Comparison of ENCODE assay signal across 19 cellular contexts in the genomic region with DNA sequence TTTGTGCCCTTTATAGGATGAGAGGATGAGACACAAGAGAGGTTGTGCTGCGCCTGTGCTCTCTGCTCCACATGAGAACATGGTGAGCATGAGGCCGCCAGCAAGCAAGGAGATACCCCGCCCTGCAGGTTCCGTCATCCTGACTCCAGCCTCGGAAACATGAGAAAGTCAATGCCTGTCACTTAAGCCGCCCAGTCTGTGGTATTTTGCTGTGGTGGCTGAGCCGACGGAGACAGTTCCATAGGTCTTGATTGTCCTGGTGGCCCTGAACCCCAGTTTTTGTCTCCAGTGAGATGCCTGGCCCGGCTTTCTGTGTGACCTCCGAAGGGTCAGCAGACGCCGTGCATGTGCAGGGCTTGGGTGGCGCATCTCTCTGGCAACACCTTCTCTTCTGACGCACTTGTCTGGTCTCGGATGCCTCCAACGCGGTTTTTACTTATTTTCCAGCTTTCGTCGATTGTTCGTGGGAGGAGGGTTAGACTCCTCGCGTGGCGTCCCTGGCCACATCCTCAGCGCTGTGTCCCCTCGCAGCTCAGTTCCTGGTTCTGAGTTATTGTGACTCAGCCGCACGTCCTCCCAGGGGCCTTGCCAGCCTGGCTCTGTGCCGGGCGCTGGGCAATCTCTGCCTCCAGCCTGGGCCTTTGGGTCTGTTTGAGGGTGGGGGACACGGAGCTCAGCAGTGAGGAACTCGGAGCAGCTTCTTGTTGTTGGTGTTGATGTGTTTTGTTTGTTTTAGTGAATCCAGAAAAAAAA.
DNase-seq lines count a peak whose midpoint lies in the region; ATAC-seq and TF ChIP-seq lines count a peak whose summit lies in the region.
"Had no signal": no experiment of that assay in that cellular context is flagged by ENCODE, and none has a peak within 500 bp of the region (broad histone marks: within the 10 kb centered on the region; RNA-seq: fewer than 3 reads in every experiment).

No MANE protein-coding gene starts in this region.

- CTCF ChIA-PET in activated CD4-positive, alpha-beta memory T cell treated with anti-CD3 and anti-CD28 coated beads, Interleukin-2, amount 10 ng/mL, durations not matched to agents 7 days and 5 days (lab: Charles Lee): no interaction called here

- no peak overlapping the region for H3K9ac ChIP-seq in adipocyte (ENCODE audit: low read length)

- peaks cover 4% of the 10 kb centered on the region for H3K36me3 Mint-ChIP-seq in activated CD4-positive, alpha-beta memory T cell treated with anti-CD3 and anti-CD28 coated beads, Interleukin-2, amount 10 ng/mL, durations not matched to agents 7 days and 5 days (ENCODE audit: low read depth)
- H3K36me3 Mint-ChIP-seq in activated T-helper 17 cell treated with anti-CD3 and anti-CD28 coated beads, Interleukin-2, amount 50 U/mL, for 72 hours (ENCODE audit: low read depth): peaks cover 6% of the 10 kb centered on the region

- in situ Hi-C loops in G401 (cut with HindIII; ENCODE audit: low sequenced_read_pairs): no loop called here

- no peak overlapping the region for H3K27ac Mint-ChIP-seq in activated CD4-positive, alpha-beta memory T cell treated with anti-CD3 and anti-CD28 coated beads, Interleukin-2, amount 10 ng/mL, durations not matched to agents 7 days and 5 days
- no peak overlapping the region for H3K27ac Mint-ChIP-seq in activated T-helper 17 cell treated with anti-CD3 and anti-CD28 coated beads, Interleukin-2, amount 50 U/mL, for 72 hours
- H3K27ac Mint-ChIP-seq: activated CD8-positive, alpha-beta memory T cell treated with anti-CD3 and anti-CD28 coated beads, Interleukin-2, amount 10 ng/mL, durations not matched to agents 7 days and 5 days had no signal

- TF ChIP-seq POLR2A in testis (IDR thresholded peaks at IDR 0.05): no peak

- POLR2A ChIA-PET in activated CD4-positive, alpha-beta memory T cell treated with anti-CD3 and anti-CD28 coated beads, Interleukin-2, amount 10 ng/mL, durations not matched to agents 7 days and 5 days (lab: Charles Lee): no interaction called here

- TF ChIP-seq CTCF in GM20000 (IDR thresholded peaks at IDR 0.05; ENCODE audit: extremely low read depth, missing control alignments): no peak
- TF ChIP-seq CTCF in testis (IDR thresholded peaks at IDR 0.05): no peak

- H3K27me3 ChIP-seq in adipocyte (replicated peaks; ENCODE audit: control insufficient read depth, insufficient read depth, low read length): peaks cover 18% of the 10 kb centered on the region
- H3K27me3 ChIP-seq in testis: no peaks in the 10 kb centered on the region
- H3K27me3 ChIP-seq: stomach, vagina had no signal

- H3K4me1 Mint-ChIP-seq in activated CD4-positive, alpha-beta memory T cell treated with anti-CD3 and anti-CD28 coated beads, Interleukin-2, amount 10 ng/mL, durations not matched to agents 7 days and 5 days: peaks cover 8% of the 10 kb centered on the region
- H3K4me1 Mint-ChIP-seq in activated T-helper 17 cell treated with anti-CD3 and anti-CD28 coated beads, Interleukin-2, amount 50 U/mL, for 72 hours: peaks cover 6% of the 10 kb centered on the region

- peaks cover 4% of the 10 kb centered on the region for H3K9me3 ChIP-seq in adipocyte (ENCODE audit: control insufficient read depth, low read length)
- no peaks in the 10 kb centered on the region for H3K9me3 ChIP-seq in testis
- H3K9me3 ChIP-seq: Caco-2, stomach, vagina had no signal

- H3K27me3 Mint-ChIP-seq in activated CD4-positive, alpha-beta memory T cell treated with anti-CD3 and anti-CD28 coated beads, Interleukin-2, amount 10 ng/mL, durations not matched to agents 7 days and 5 days: no peaks in the 10 kb centered on the region
- no peaks in the 10 kb centered on the region for H3K27me3 Mint-ChIP-seq in activated T-helper 17 cell treated with anti-CD3 and anti-CD28 coated beads, Interleukin-2, amount 50 U/mL, for 72 hours
- H3K27me3 Mint-ChIP-seq: activated CD8-positive, alpha-beta memory T cell treated with anti-CD3 and anti-CD28 coated beads, Interleukin-2, amount 10 ng/mL, durations not matched to agents 7 days and 5 days had no signal

- no peak overlapping the region for H3K4me3 Mint-ChIP-seq in activated CD4-positive, alpha-beta memory T cell treated with anti-CD3 and anti-CD28 coated beads, Interleukin-2, amount 10 ng/mL, durations not matched to agents 7 days and 5 days
- no peak overlapping the region for H3K4me3 Mint-ChIP-seq in activated T-helper 17 cell treated with anti-CD3 and anti-CD28 coated beads, Interleukin-2, amount 50 U/mL, for 72 hours
- H3K4me3 Mint-ChIP-seq: activated CD8-positive, alpha-beta memory T cell treated with anti-CD3 and anti-CD28 coated beads, Interleukin-2, amount 10 ng/mL, durations not matched to agents 7 days and 5 days; naive thymus-derived CD4-positive, alpha-beta T cell had no signal

- H3K4me1 ChIP-seq in adipocyte (ENCODE audit: control insufficient read depth, insufficient read depth, low read length) (peaks cover 3% of the 10 kb centered on the region), testis (no peaks in the 10 kb centered on the region)
- H3K4me1 ChIP-seq: Caco-2, vagina had no signal

- no peak overlapping the region for H3K27ac ChIP-seq in testis
- H3K27ac ChIP-seq: stomach, vagina had no signal

- peak; percentile 76 for DNase-seq in G401 (ENCODE audit: low spot score)
- DNase-seq in adipocyte (ENCODE audit: low read depth): peak; percentile 12
- peak; percentile 22 for DNase-seq in left ventricle myocardium superior
- DNase-seq in pons (ENCODE audit: low spot score): peak; percentile 62
- no peak for DNase-seq in activated CD4-positive, alpha-beta memory T cell treated with anti-CD3 and anti-CD28 coated beads, Interleukin-2, amount 10 ng/mL, durations not matched to agents 7 days and 5 days
- no peak for DNase-seq in GM20000 (ENCODE audit: low spot score)
- DNase-seq in testis: no peak
- DNase-seq: activated CD4-positive, alpha-beta T cell treated with anti-CD3 and anti-CD28 coated beads for 1 hour; activated CD8-positive, alpha-beta memory T cell treated with anti-CD3 and anti-CD28 coated beads, Interleukin-2, amount 10 ng/mL, durations not matched to agents 7 days and 5 days; activated effector memory CD4-positive, alpha-beta T cell treated with anti-CD3 and anti-CD28 coated beads, Interleukin-2, amount 50 U/mL, for 16 hours; EL; foreskin melanocyte; naive thymus-derived CD4-positive, alpha-beta T cell; NCI-H187; stomach had no signal

- intact Hi-C loops in left ventricle myocardium superior (cut with micrococcal nuclease): no loop called here
- intact Hi-C loops in testis (cut with DNase I; ENCODE audit: low total_unique reads): no loop called here

- H3K4me3 ChIP-seq in adipocyte (ENCODE audit: low read length) (no peak overlapping the region), testis (no peak overlapping the region)
- H3K4me3 ChIP-seq: lung, stomach, vagina had no signal

- H3K36me3 ChIP-seq in adipocyte (ENCODE audit: control insufficient read depth, insufficient read depth, low read length, severe bottlenecking) (no peaks in the 10 kb centered on the region), testis (ENCODE audit: low read depth, missing control alignments) (no peaks in the 10 kb centered on the region)
- H3K36me3 ChIP-seq: stomach, vagina had no signal

- H3K9me3 Mint-ChIP-seq in activated CD4-positive, alpha-beta memory T cell treated with anti-CD3 and anti-CD28 coated beads, Interleukin-2, amount 10 ng/mL, durations not matched to agents 7 days and 5 days: peaks cover 16% of the 10 kb centered on the region
- H3K9me3 Mint-ChIP-seq in activated T-helper 17 cell treated with anti-CD3 and anti-CD28 coated beads, Interleukin-2, amount 50 U/mL, for 72 hours: no peaks in the 10 kb centered on the region

- ATAC-seq in left ventricle myocardium superior: no peak
- ATAC-seq in activated T-helper 17 cell treated with anti-CD3 and anti-CD28 coated beads, Interleukin-2, amount 50 U/mL, for 72 hours (replicated peaks): no peak
- ATAC-seq: activated CD8-positive, alpha-beta memory T cell treated with anti-CD3 and anti-CD28 coated beads, Interleukin-2, amount 10 ng/mL, durations not matched to agents 7 days and 5 days; naive thymus-derived CD4-positive, alpha-beta T cell had no signal

- WGBS in testis, 2 donors: 91 to 95% methylated on average over 31 of the region's 31 CpGs

Comparison
In these comparisons a context has a peak if more than half of its experiments do, and no peak if none do; other contexts are left out.
1. DNase-seq: peak in G401 (single experiment), adipocyte (single experiment), left ventricle myocardium superior (single experiment) and pons (single experiment); none in activated CD4-positive, alpha-beta memory T cell treated with anti-CD3 and anti-CD28 coated beads, Interleukin-2, amount 10 ng/mL, durations not matched to agents 7 days and 5 days (single experiment), GM20000 (single experiment) and testis (single experiment).